ENCODE assay signal across 8 cellular contexts in genomic region chr6:42049116-42049809, GRCh38. TPM values are rescaled to one million over a fixed set of nuclear protein-coding genes. Genes with fewer than 3 reads are reported as not detected.
DNase-seq lines count a peak whose midpoint lies in the region; ATAC-seq, FAIRE-seq and TF ChIP-seq lines count a peak whose summit lies in the region.

No MANE protein-coding gene starts in this region.

- H3K27me3 ChIP-seq in brain microvascular endothelial cell (replicated peaks) (no peaks in the 10 kb centered on the region), uterus (no peaks in the 10 kb centered on the region)

- no peak overlapping the region for H3K27ac ChIP-seq in brain microvascular endothelial cell
- H3K27ac ChIP-seq in uterus: peak overlapping the region; percentile 89 to 97

- ATAC-seq in GM21526 (IDR thresholded peaks at IDR 0.05; ENCODE audit: low FRiP score, unreplicated experiment): no peak

- no peak for TF ChIP-seq POLR2A in uterus (IDR thresholded peaks at IDR 0.05)

- no peak for FAIRE-seq in HTR-8/SVneo (lab: Jason Lieb, UNC)

- no peaks in the 10 kb centered on the region for H3K27me3 Mint-ChIP-seq in mesothelial cell of epicardium (ENCODE audit: low read depth)

- no peaks in the 10 kb centered on the region for H3K9me3 Mint-ChIP-seq in mesothelial cell of epicardium

- TF ChIP-seq CTCF in brain microvascular endothelial cell (IDR thresholded peaks at IDR 0.05; ENCODE audit: low read depth, low read length, missing control alignments) (no peak), mesothelial cell of epicardium (IDR thresholded peaks at IDR 0.05; ENCODE audit: unreplicated experiment) (no peak), uterus (IDR thresholded peaks at IDR 0.05) (no peak)

- DNase-seq in stimulated activated naive CD4-positive, alpha-beta T cell (lab: John Stamatoyannopoulos, UW): peak in 4 of 6 experiments; percentile 14 to 57 (median 47)
- no peak for DNase-seq in stimulated activated naive CD4-positive, alpha-beta T cell treated with Interleukin-2 at 50 U/mL for 16 hours (lab: John Stamatoyannopoulos, UW)
- DNase-seq in brain microvascular endothelial cell: no peak
- no peak for DNase-seq in mesothelial cell of epicardium (ENCODE audit: low spot score in 2 of 2, unreplicated experiment in 2 of 2)
- DNase-seq in uterus: peak; percentile 33 to 39
- no peak for DNase-seq in HTR-8/SVneo (ENCODE audit: insufficient read length, low spot score)
- no peak for DNase-seq in putamen (ENCODE audit: low spot score)

- peaks cover 49% of the 10 kb centered on the region for H3K4me1 Mint-ChIP-seq in mesothelial cell of epicardium

- peaks cover 3% of the 10 kb centered on the region for H3K36me3 Mint-ChIP-seq in mesothelial cell of epicardium

- H3K9me3 ChIP-seq in uterus: no peaks in the 10 kb centered on the region

- H3K36me3 ChIP-seq in brain microvascular endothelial cell (replicated peaks) (peaks cover 17% of the 10 kb centered on the region), uterus (no peaks in the 10 kb centered on the region)

- intact Hi-C loops in uterus (cut with DNase I; ENCODE audit: low total_unique reads): loop anchor here (5.0 to 10.0 kb wide), 2 partner anchors 114 to 262 kb away; partner anchors contain the start of gene TOMM6

- H3K4me3 ChIP-seq in brain microvascular endothelial cell (ENCODE audit: low read depth, low read length) (peak overlapping the region; percentile 81), uterus (peak overlapping the region; percentile 63 to 80)

- peaks cover 9 to 30% of the 10 kb centered on the region in 2 donors for H3K4me1 ChIP-seq in uterus

- H3K4me3 Mint-ChIP-seq in mesothelial cell of epicardium: peak overlapping the region; percentile 97

- in situ Hi-C loops in brain microvascular endothelial cell (cut with HindIII; ENCODE audit: low pct_ligation_motif_present, low sequenced_read_pairs): loop anchor here (25.0 kb wide), 1 partner anchor 262 kb away; the partner anchor contains the start of genes FRS3, PRICKLE4 and TOMM6

- peak overlapping the region; percentile 91 for H3K27ac Mint-ChIP-seq in mesothelial cell of epicardium

RNA-seq across cellular contexts. Expression of gene TAF8, which starts 1.1 kb away (rescaled TPM):
- 32.1 to 38.9 TPM (median 36.5 TPM) in 3 replicates for total RNA-seq in mesothelial cell of epicardium
- total RNA-seq in uterus: 10 to 100 TPM; 16.0 to 45.6 (median 37.5) TPM

Comparison
In these comparisons a context has a peak if more than half of its experiments do, and no peak if none do; other contexts are left out.
1. DNase-seq: peak in stimulated activated naive CD4-positive, alpha-beta T cell (4 of 6) and uterus (2 of 2); none in stimulated activated naive CD4-positive, alpha-beta T cell treated with Interleukin-2 at 50 U/mL for 16 hours (single experiment), brain microvascular endothelial cell (single experiment), mesothelial cell of epicardium (0 of 2), HTR-8/SVneo (single experiment) and putamen (single experiment).